Comparison of ENCODE assay signal across 12 cellular contexts in the genomic region with DNA sequence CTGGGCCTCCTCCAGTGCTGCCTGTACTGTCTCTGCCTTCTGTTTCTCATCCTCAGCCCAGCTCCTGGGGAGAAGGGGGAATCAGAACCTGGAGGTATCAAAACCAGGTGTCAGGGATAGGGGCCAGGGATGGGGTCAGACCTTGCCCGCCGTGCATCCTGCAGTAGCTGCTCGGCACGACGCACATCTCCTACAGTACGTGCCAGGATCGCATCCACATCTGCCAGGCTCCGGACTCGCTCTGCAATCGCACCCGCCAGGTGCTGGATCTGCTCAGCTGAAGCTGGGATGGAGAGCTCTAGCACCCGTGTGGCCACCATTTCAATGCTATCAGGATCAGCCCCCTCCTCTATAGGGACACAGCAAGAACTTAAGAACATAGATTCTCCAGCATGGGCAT. TPM values are rescaled to one million over a fixed set of nuclear protein-coding genes. Genes with fewer than 3 reads are reported as not detected.
A peak's percentile ranks its signal among the peaks of the same experiment; 100 is the strongest.
DNase-seq lines count a peak whose midpoint lies in the region; ATAC-seq lines count a peak whose summit lies in the region.
"Had no signal": no experiment of that assay in that cellular context is flagged by ENCODE, and none has a peak within 500 bp of the region (broad histone marks: within the 10 kb centered on the region; RNA-seq: fewer than 3 reads in every experiment).

No MANE protein-coding gene starts in this region.

- H3K9me3 Mint-ChIP-seq in activated T-cell treated with anti-CD3 and anti-CD28 coated beads, Interleukin-2, amount 50 U/mL, for 72 hours = no peaks in the 10 kb centered on the region
- no peaks in the 10 kb centered on the region for H3K9me3 Mint-ChIP-seq in activated CD4-positive, alpha-beta memory T cell treated with anti-CD3 and anti-CD28 coated beads, Interleukin-2, amount 10 ng/mL, durations not matched to agents 7 days and 5 days
- H3K9me3 Mint-ChIP-seq in immature natural killer cell = no peaks in the 10 kb centered on the region
- no peaks in the 10 kb centered on the region for H3K9me3 Mint-ChIP-seq in stimulated activated naive B cell treated with anti-CD40 and anti-IgM and Interleukin-4, amounts not matched to agents 10 μg/mL and 1 μg/mL and 100 μg/mL, for 72 hours

- H3K27me3 Mint-ChIP-seq in activated T-cell treated with anti-CD3 and anti-CD28 coated beads, Interleukin-2, amount 50 U/mL, for 72 hours (ENCODE audit: low read depth) = no peaks in the 10 kb centered on the region
- no peaks in the 10 kb centered on the region for H3K27me3 Mint-ChIP-seq in activated CD4-positive, alpha-beta memory T cell treated with anti-CD3 and anti-CD28 coated beads, Interleukin-2, amount 10 ng/mL, durations not matched to agents 7 days and 5 days
- peaks cover 5 to 8% (median 5%) of the 10 kb centered on the region in 3 donors for H3K27me3 Mint-ChIP-seq in immature natural killer cell (ENCODE audit: low read depth in 3 of 3)
- H3K27me3 Mint-ChIP-seq in stimulated activated naive B cell treated with anti-CD40 and anti-IgM and Interleukin-4, amounts not matched to agents 10 μg/mL and 1 μg/mL and 100 μg/mL, for 72 hours = no peaks in the 10 kb centered on the region

- POLR2A ChIA-PET in activated CD4-positive, alpha-beta memory T cell treated with anti-CD3 and anti-CD28 coated beads, Interleukin-2, amount 10 ng/mL, durations not matched to agents 7 days and 5 days (lab: Charles Lee) = interaction anchor here (0.6 to 4.4 kb wide), 7 partner anchors 10 to 350 kb away, joined by 3 to 75 read pairs (median 6); a partner anchor contains a TSS

- no peak for DNase-seq in activated T-cell treated with anti-CD3 and anti-CD28 coated beads, Interleukin-2, amount 50 U/mL, for 72 hours
- no peak for DNase-seq in activated T-cell treated with anti-CD3 and anti-CD28 coated beads, Interleukin-2, amount 50 U/mL, for 48 hours
- DNase-seq in activated CD4-positive, alpha-beta memory T cell treated with anti-CD3 and anti-CD28 coated beads, Interleukin-2, amount 10 ng/mL, durations not matched to agents 7 days and 5 days = no peak
- no peak for DNase-seq in immature natural killer cell
- DNase-seq in stimulated activated naive B cell treated with anti-CD40 and anti-IgM and Interleukin-4, amounts not matched to agents 10 μg/mL and 1 μg/mL and 100 μg/mL, for 72 hours = no peak
- no peak for DNase-seq in NK-92 (lab: John Stamatoyannopoulos, UW; ENCODE audit: unreplicated experiment)
- DNase-seq: H7, NCI-H1694, NCI-H526 treated with DMSO at 0.1 percent for 48 hours, pancreas had no signal

- peak overlapping the region; percentile 88 to 89 for H3K4me3 Mint-ChIP-seq in activated T-cell treated with anti-CD3 and anti-CD28 coated beads, Interleukin-2, amount 50 U/mL, for 72 hours
- no peak overlapping the region for H3K4me3 Mint-ChIP-seq in activated CD4-positive, alpha-beta memory T cell treated with anti-CD3 and anti-CD28 coated beads, Interleukin-2, amount 10 ng/mL, durations not matched to agents 7 days and 5 days
- peak overlapping the region; percentile 39 to 88 (median 64) for H3K4me3 Mint-ChIP-seq in immature natural killer cell
- peak overlapping the region; percentile 39 to 88 for H3K4me3 Mint-ChIP-seq in stimulated activated naive B cell treated with anti-CD40 and anti-IgM and Interleukin-4, amounts not matched to agents 10 μg/mL and 1 μg/mL and 100 μg/mL, for 72 hours

- ATAC-seq in activated T-cell treated with anti-CD3 and anti-CD28 coated beads, Interleukin-2, amount 50 U/mL, for 72 hours (replicated peaks in 1 of 2) = no peak
- ATAC-seq in stimulated activated naive B cell treated with anti-CD40 and anti-IgM and Interleukin-4, amounts not matched to agents 10 μg/mL and 1 μg/mL and 100 μg/mL, for 72 hours (replicated peaks) = no peak
- ATAC-seq in HG02884 (IDR thresholded peaks at IDR 0.05; ENCODE audit: unreplicated experiment) (no peak), HG02840 (IDR thresholded peaks at IDR 0.05; ENCODE audit: low FRiP score, unreplicated experiment) (no peak)
- ATAC-seq: pancreas had no signal

- peaks cover 18% of the 10 kb centered on the region for H3K4me1 Mint-ChIP-seq in activated T-cell treated with anti-CD3 and anti-CD28 coated beads, Interleukin-2, amount 50 U/mL, for 72 hours (ENCODE audit: low read depth)
- H3K4me1 Mint-ChIP-seq in activated CD4-positive, alpha-beta memory T cell treated with anti-CD3 and anti-CD28 coated beads, Interleukin-2, amount 10 ng/mL, durations not matched to agents 7 days and 5 days = peaks cover 24% of the 10 kb centered on the region
- peaks cover 15 to 25% of the 10 kb centered on the region in 2 donors for H3K4me1 Mint-ChIP-seq in immature natural killer cell
- H3K4me1 Mint-ChIP-seq in stimulated activated naive B cell treated with anti-CD40 and anti-IgM and Interleukin-4, amounts not matched to agents 10 μg/mL and 1 μg/mL and 100 μg/mL, for 72 hours = peaks cover 10 to 23% of the 10 kb centered on the region in 2 donors

- CTCF ChIA-PET in activated CD4-positive, alpha-beta memory T cell treated with anti-CD3 and anti-CD28 coated beads, Interleukin-2, amount 10 ng/mL, durations not matched to agents 7 days and 5 days (lab: Charles Lee) = no interaction called here

- peak overlapping the region; percentile 86 for H3K27ac Mint-ChIP-seq in activated T-cell treated with anti-CD3 and anti-CD28 coated beads, Interleukin-2, amount 50 U/mL, for 72 hours
- H3K27ac Mint-ChIP-seq in activated CD4-positive, alpha-beta memory T cell treated with anti-CD3 and anti-CD28 coated beads, Interleukin-2, amount 10 ng/mL, durations not matched to agents 7 days and 5 days = peak overlapping the region; percentile 90
- H3K27ac Mint-ChIP-seq in immature natural killer cell = peak overlapping the region; percentile 80 to 94 (median 90)
- H3K27ac Mint-ChIP-seq in stimulated activated naive B cell treated with anti-CD40 and anti-IgM and Interleukin-4, amounts not matched to agents 10 μg/mL and 1 μg/mL and 100 μg/mL, for 72 hours = peak overlapping the region; percentile 94

- H3K36me3 Mint-ChIP-seq in activated T-cell treated with anti-CD3 and anti-CD28 coated beads, Interleukin-2, amount 50 U/mL, for 72 hours (ENCODE audit: insufficient read depth in 2 of 2) = peaks cover 2 to 7% of the 10 kb centered on the region in 2 donors
- peaks cover 19% of the 10 kb centered on the region for H3K36me3 Mint-ChIP-seq in activated CD4-positive, alpha-beta memory T cell treated with anti-CD3 and anti-CD28 coated beads, Interleukin-2, amount 10 ng/mL, durations not matched to agents 7 days and 5 days (ENCODE audit: low read depth)
- peaks cover 0 to 7% (median 7%) of the 10 kb centered on the region in 3 donors for H3K36me3 Mint-ChIP-seq in immature natural killer cell
- H3K36me3 Mint-ChIP-seq in stimulated activated naive B cell treated with anti-CD40 and anti-IgM and Interleukin-4, amounts not matched to agents 10 μg/mL and 1 μg/mL and 100 μg/mL, for 72 hours = peaks cover 10% of the 10 kb centered on the region in 2 donors

RNA-seq across cellular contexts. Expression of a gene that starts 1.4 kb away (rescaled TPM):
- 10 to 100 TPM; 65.5 to 92.2 TPM for total RNA-seq in activated T-cell treated with anti-CD3 and anti-CD28 coated beads, Interleukin-2, amount 50 U/mL, for 72 hours
- 10 to 100 TPM; 61.2 to 61.5 TPM for total RNA-seq in activated CD4-positive, alpha-beta memory T cell treated with anti-CD3 and anti-CD28 coated beads, Interleukin-2, amount 10 ng/mL, durations not matched to agents 7 days and 5 days
- polyA plus RNA-seq in immature natural killer cell = 10 to 100 TPM; 19.3 to 43.7 (median 38.3) TPM

RNA-seq across cellular contexts. Expression of a gene that starts 10.8 kb away (rescaled TPM):
- total RNA-seq in activated T-cell treated with anti-CD3 and anti-CD28 coated beads, Interleukin-2, amount 50 U/mL, for 72 hours = 1 to 10 TPM in 1 of 2 donors, under 1 TPM in 1; 0.39 to 1.7 TPM
- not detected for total RNA-seq in activated CD4-positive, alpha-beta memory T cell treated with anti-CD3 and anti-CD28 coated beads, Interleukin-2, amount 10 ng/mL, durations not matched to agents 7 days and 5 days
- polyA plus RNA-seq in immature natural killer cell = not detected

RNA-seq across cellular contexts. Expression of a gene that starts 17.5 kb away (rescaled TPM):
- 100 to 1,000 TPM; 340 to 371 TPM for total RNA-seq in activated T-cell treated with anti-CD3 and anti-CD28 coated beads, Interleukin-2, amount 50 U/mL, for 72 hours
- total RNA-seq in activated CD4-positive, alpha-beta memory T cell treated with anti-CD3 and anti-CD28 coated beads, Interleukin-2, amount 10 ng/mL, durations not matched to agents 7 days and 5 days = 100 to 1,000 TPM; 194 to 212 TPM
- polyA plus RNA-seq in immature natural killer cell = 100 to 1,000 TPM in 1 of 3 donors, 10 to 100 TPM in 2; 94.8 to 104 (median 98.5) TPM

RNA-seq across cellular contexts. Expression of a gene that starts 28.2 kb away (rescaled TPM):
- total RNA-seq in activated T-cell treated with anti-CD3 and anti-CD28 coated beads, Interleukin-2, amount 50 U/mL, for 72 hours = 100 to 1,000 TPM; 120 to 123 TPM
- 100 to 1,000 TPM; 136 to 140 TPM for total RNA-seq in activated CD4-positive, alpha-beta memory T cell treated with anti-CD3 and anti-CD28 coated beads, Interleukin-2, amount 10 ng/mL, durations not matched to agents 7 days and 5 days
- polyA plus RNA-seq in immature natural killer cell = 10 to 100 TPM in 2 of 3 donors, 1 to 10 TPM in 1; 9.7 to 29.3 (median 15.1) TPM

RNA-seq across cellular contexts. Expression of a gene that starts 44.1 kb away (rescaled TPM):
- 10 to 100 TPM; 15.7 to 16.8 TPM for total RNA-seq in activated T-cell treated with anti-CD3 and anti-CD28 coated beads, Interleukin-2, amount 50 U/mL, for 72 hours
- 10 to 100 TPM; 19.9 to 20.9 TPM for total RNA-seq in activated CD4-positive, alpha-beta memory T cell treated with anti-CD3 and anti-CD28 coated beads, Interleukin-2, amount 10 ng/mL, durations not matched to agents 7 days and 5 days
- 1 to 10 TPM; 1.1 to 2.0 (median 1.7) TPM for polyA plus RNA-seq in immature natural killer cell
